10 cellular contexts compared by ENCODE assay signal in the genomic region with DNA sequence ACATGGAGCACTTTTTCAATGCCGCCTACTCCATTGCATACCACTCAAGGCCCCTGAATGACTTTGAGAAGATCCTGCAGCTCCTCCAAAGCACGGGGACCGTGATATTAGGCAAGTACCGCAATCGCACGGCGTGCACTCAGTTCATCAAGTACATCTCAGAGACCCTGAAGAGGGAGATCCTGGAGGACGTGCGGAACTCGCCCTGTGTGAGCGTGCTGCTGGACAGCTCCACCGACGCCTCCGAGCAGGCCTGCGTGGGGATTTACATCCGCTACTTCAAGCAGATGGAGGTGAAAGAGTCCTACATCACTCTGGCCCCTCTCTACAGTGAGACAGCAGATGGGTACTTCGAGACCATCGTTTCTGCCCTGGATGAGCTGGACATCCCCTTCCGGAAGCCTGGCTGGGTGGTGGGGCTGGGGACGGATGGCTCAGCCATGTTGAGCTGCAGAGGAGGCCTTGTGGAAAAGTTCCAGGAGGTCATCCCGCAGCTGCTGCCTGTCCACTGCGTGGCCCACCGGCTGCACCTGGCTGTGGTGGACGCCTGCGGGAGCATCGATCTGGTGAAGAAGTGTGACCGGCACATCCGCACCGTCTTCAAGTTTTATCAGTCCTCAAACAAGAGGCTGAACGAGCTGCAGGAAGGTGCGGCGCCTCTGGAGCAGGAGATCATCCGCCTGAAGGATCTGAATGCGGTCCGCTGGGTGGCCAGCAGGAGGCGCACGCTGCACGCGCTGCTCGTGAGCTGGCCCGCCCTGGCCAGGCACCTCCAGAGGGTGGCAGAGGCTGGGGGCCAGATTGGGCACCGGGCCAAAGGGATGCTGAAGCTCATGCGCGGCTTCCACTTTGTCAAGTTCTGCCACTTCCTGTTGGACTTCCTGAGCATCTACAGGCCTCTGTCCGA. TPM values are rescaled to one million over a fixed set of nuclear protein-coding genes. Genes with fewer than 3 reads are reported as not detected.
DNase-seq lines count a peak whose midpoint lies in the region; ATAC-seq and TF ChIP-seq lines count a peak whose summit lies in the region.
"Had no signal": no experiment of that assay in that cellular context is flagged by ENCODE, and none has a peak within 500 bp of the region (broad histone marks: within the 10 kb centered on the region; RNA-seq: fewer than 3 reads in every experiment).

No MANE protein-coding gene starts in this region.

- RAD21 ChIA-PET in HCT116 (lab: Charles Lee; ENCODE audit: low non-redundant PET in 1 of 2, low total read pairs in 2 of 2, uncharacterized antibody in 2 of 2, unreplicated experiment in 2 of 2), result no interaction called here

- no peak for TF ChIP-seq POLR2A in HCT116 (IDR thresholded peaks at IDR 0.05; ENCODE audit: borderline replicate concordance, extremely low read depth, insufficient read depth, insufficient read length)

- H3K9ac ChIP-seq in HCT116 (ENCODE audit: low read length), result no peak overlapping the region

- no peaks in the 10 kb centered on the region for H3K9me3 Mint-ChIP-seq in nephron progenitor cell

- no peak overlapping the region for H3K4me3 Mint-ChIP-seq in nephron progenitor cell

- peaks cover 8% of the 10 kb centered on the region for H3K4me1 Mint-ChIP-seq in nephron progenitor cell

- H3K27ac Mint-ChIP-seq in nephron progenitor cell, result no peak overlapping the region

- H3K27ac ChIP-seq in DOHH2 (ENCODE audit: low read depth, low read length) (no peak overlapping the region), HCT116 (ENCODE audit: low read depth, low read length) (no peak overlapping the region), dorsolateral prefrontal cortex (no peak overlapping the region)

- H3K4me1 ChIP-seq in DOHH2 (ENCODE audit: control insufficient read depth, low read length), result no peaks in the 10 kb centered on the region
- peaks cover 4 to 13% of the 10 kb centered on the region in 2 experiments for H3K4me1 ChIP-seq in HCT116 (ENCODE audit: control insufficient read depth in 1 of 2, insufficient read depth in 2 of 2, low read length in 2 of 2)

- CTCF ChIA-PET in HCT116 (lab: Charles Lee), result no interaction called here

- H3K36me3 ChIP-seq in DOHH2 (ENCODE audit: control insufficient read depth, low read length), result no peaks in the 10 kb centered on the region
- H3K36me3 ChIP-seq in HCT116 (ENCODE audit: control insufficient read depth in 1 of 2, insufficient read depth in 2 of 2, low read length in 2 of 2), result no peaks in the 10 kb centered on the region
- H3K36me3 ChIP-seq: MG63 had no signal

- H2AFZ ChIP-seq in HCT116 (ENCODE audit: low read depth, low read length, poor library complexity, severe bottlenecking), result no peak overlapping the region

- no peak overlapping the region for H3K4me3 ChIP-seq in DOHH2 (ENCODE audit: low read length)
- no peak overlapping the region for H3K4me3 ChIP-seq in HCT116 (replicated peaks in 1 of 2; ENCODE audit: low read depth in 1 of 2, low read length in 2 of 2)
- H3K4me3 ChIP-seq in dorsolateral prefrontal cortex, result no peak overlapping the region
- H3K4me3 ChIP-seq: MG63 had no signal

- H3K27me3 ChIP-seq in DOHH2 (ENCODE audit: control insufficient read depth, low read length) (no peaks in the 10 kb centered on the region), HCT116 (ENCODE audit: insufficient read depth, low read length) (no peaks in the 10 kb centered on the region), dorsolateral prefrontal cortex (no peaks in the 10 kb centered on the region)
- H3K27me3 ChIP-seq: MG63 had no signal

- H4K20me1 ChIP-seq in DOHH2 (ENCODE audit: control insufficient read depth, insufficient read depth, low read depth, low read length) (no peaks in the 10 kb centered on the region), HCT116 (ENCODE audit: insufficient read depth) (no peaks in the 10 kb centered on the region)

- H3K36me3 Mint-ChIP-seq in nephron progenitor cell (ENCODE audit: low read depth), result peaks cover 23% of the 10 kb centered on the region

- intact Hi-C loops in HCT116 (cut with micrococcal nuclease) (no loop called here), dorsolateral prefrontal cortex (cut with DNase I) (no loop called here)

- TF ChIP-seq RAD21 in HCT116 (IDR thresholded peaks at IDR 0.05; ENCODE audit: low read depth), result peak; percentile 16; the same call in 1 of the 2 replicates

- no peaks in the 10 kb centered on the region for H3F3A ChIP-seq in DOHH2 (ENCODE audit: control insufficient read depth, insufficient read depth)

- BruUV-seq in HCT116 (replicated peaks; lab: Mats Ljungman, UMichigan), result no TSS peak

- H3K9me2 ChIP-seq in DOHH2 (replicated peaks; ENCODE audit: control insufficient read depth, low read length) (no peaks in the 10 kb centered on the region), HCT116 (ENCODE audit: insufficient read depth) (no peaks in the 10 kb centered on the region)

- TF ChIP-seq CTCF in DOHH2 (IDR thresholded peaks at IDR 0.05; ENCODE audit: low read depth, low read length, poor library complexity, severe bottlenecking), result peak; percentile 51
- TF ChIP-seq CTCF in HCT116 (IDR thresholded peaks at IDR 0.05 in 2 of 3, conservative IDR thresholded peaks at IDR 0.05 in 1 of 3; ENCODE audit: borderline replicate concordance in 1 of 3, insufficient read depth in 1 of 3, low read depth in 2 of 3, low read length in 2 of 3), result peak in 2 of 3 experiments; percentile 48 to 55; a peak in 4 of 6 replicates
- peak in 53 of 56 donors; percentile 20 to 67 (median 49) for TF ChIP-seq CTCF in dorsolateral prefrontal cortex (IDR thresholded peaks at IDR 0.05 in 54 of 56, conservative IDR thresholded peaks at IDR 0.05 in 2 of 56; ENCODE audit: low read depth in 1 of 56, partially characterized antibody in 56 of 56)
- peak; percentile 65 for TF ChIP-seq CTCF in nephron progenitor cell (IDR thresholded peaks at IDR 0.05)

- H3K27me3 Mint-ChIP-seq in nephron progenitor cell (ENCODE audit: low read depth, poor library complexity), result peaks cover 8% of the 10 kb centered on the region

- no peaks in the 10 kb centered on the region for H3K79me2 ChIP-seq in DOHH2 (ENCODE audit: control insufficient read depth, low read length)
- no peaks in the 10 kb centered on the region for H3K79me2 ChIP-seq in HCT116 (ENCODE audit: insufficient read depth, low read length)

- H3K9me3 ChIP-seq in DOHH2 (ENCODE audit: control insufficient read depth, insufficient read depth, low read length) (no peaks in the 10 kb centered on the region), HCT116 (ENCODE audit: control insufficient read depth in 1 of 2, insufficient read depth in 1 of 2, low read depth in 1 of 2, low read length in 2 of 2) (no peaks in the 10 kb centered on the region)
- H3K9me3 ChIP-seq: MG63 had no signal

- POLR2A ChIA-PET in HCT116 (lab: Charles Lee), result no interaction called here

- ATAC-seq in HCT116 (peak; percentile 69), GM19395 (IDR thresholded peaks at IDR 0.05; ENCODE audit: unreplicated experiment) (no peak)

- DNase-seq in HCT116 (ENCODE audit: low read depth, low spot score) (no peak), dorsolateral prefrontal cortex (no peak), nephron progenitor cell (peak; percentile 49), NCI-H1417 (lab: John Stamatoyannopoulos, UW) (no peak), NCI-H2171 (lab: John Stamatoyannopoulos, UW) (no peak), NCI-H2029 treated with DMSO at 0.1 percent for 48 hours (lab: John Stamatoyannopoulos, UW) (no peak)
- DNase-seq: MG63; stimulated activated CD4-positive, alpha-beta T cell treated with anti-CD3 and anti-CD28 coated beads, Interleukin-4, amount 100 ng/mL, for 1 hour had no signal

- H3K4me2 ChIP-seq in DOHH2 (ENCODE audit: low read length) (no peak overlapping the region), HCT116 (ENCODE audit: low read length) (no peak overlapping the region)

TF ChIP-seq in HCT116, 20 proteins besides CTCF, POLR2A, EP300 and RAD21 (continues in another document):
- TF ChIP-seq ELF1 (IDR thresholded peaks at IDR 0.05; ENCODE audit: borderline replicate concordance, low read depth), result no peak
- TF ChIP-seq JUND (IDR thresholded peaks at IDR 0.05), result no peak
- TF ChIP-seq CEBPB (IDR thresholded peaks at IDR 0.05; ENCODE audit: low read depth), result no peak
- no peak for TF ChIP-seq MAX (IDR thresholded peaks at IDR 0.05)
- TF ChIP-seq, protein P1, sequence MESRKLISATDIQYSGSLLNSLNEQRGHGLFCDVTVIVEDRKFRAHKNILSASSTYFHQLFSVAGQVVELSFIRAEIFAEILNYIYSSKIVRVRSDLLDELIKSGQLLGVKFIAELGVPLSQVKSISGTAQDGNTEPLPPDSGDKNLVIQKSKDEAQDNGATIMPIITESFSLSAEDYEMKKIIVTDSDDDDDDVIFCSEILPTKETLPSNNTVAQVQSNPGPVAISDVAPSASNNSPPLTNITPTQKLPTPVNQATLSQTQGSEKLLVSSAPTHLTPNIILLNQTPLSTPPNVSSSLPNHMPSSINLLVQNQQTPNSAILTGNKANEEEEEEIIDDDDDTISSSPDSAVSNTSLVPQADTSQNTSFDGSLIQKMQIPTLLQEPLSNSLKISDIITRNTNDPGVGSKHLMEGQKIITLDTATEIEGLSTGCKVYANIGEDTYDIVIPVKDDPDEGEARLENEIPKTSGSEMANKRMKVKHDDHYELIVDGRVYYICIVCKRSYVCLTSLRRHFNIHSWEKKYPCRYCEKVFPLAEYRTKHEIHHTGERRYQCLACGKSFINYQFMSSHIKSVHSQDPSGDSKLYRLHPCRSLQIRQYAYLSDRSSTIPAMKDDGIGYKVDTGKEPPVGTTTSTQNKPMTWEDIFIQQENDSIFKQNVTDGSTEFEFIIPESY (IDR thresholded peaks at IDR 0.05; ENCODE audit: extremely low read depth, insufficient replicate concordance, low read length), result no peak
- TF ChIP-seq EZH2phosphoT487 (IDR thresholded peaks at IDR 0.05; ENCODE audit: borderline replicate concordance), result no peak
- no peak for TF ChIP-seq POLR2AphosphoS5 (IDR thresholded peaks at IDR 0.05; ENCODE audit: low read depth, low read length)
- TF ChIP-seq FOSL1 (IDR thresholded peaks at IDR 0.05; ENCODE audit: low read depth), result no peak
- no peak for TF ChIP-seq CBX3 (IDR thresholded peaks at IDR 0.05; ENCODE audit: low read depth)
- no peak for TF ChIP-seq EGR1 (IDR thresholded peaks at IDR 0.05; ENCODE audit: low read depth)

RNA-seq across cellular contexts. Expression of gene ATP6V0E2, which starts 12.7 kb away (rescaled TPM):
- total RNA-seq in HCT116 (2021; ENCODE audit: unreplicated experiment), result 25.5 TPM
- polyA plus RNA-seq in HCT116 (2012), result 19.7 and 22.9 TPM in 2 replicates
- 100 to 1,000 TPM; 174 to 369 (median 255) TPM for total RNA-seq in dorsolateral prefrontal cortex

RNA-seq across cellular contexts. Expression of gene ZNF862, which starts 22.9 kb away (rescaled TPM):
- total RNA-seq in HCT116 (2021; ENCODE audit: unreplicated experiment) (8.5 TPM), dorsolateral prefrontal cortex (10 to 100 TPM; 22.0 to 54.7 (median 37.4) TPM)
- 6.1 and 7.8 TPM in 2 replicates for polyA plus RNA-seq in HCT116 (2012)
